In the genomic region with DNA sequence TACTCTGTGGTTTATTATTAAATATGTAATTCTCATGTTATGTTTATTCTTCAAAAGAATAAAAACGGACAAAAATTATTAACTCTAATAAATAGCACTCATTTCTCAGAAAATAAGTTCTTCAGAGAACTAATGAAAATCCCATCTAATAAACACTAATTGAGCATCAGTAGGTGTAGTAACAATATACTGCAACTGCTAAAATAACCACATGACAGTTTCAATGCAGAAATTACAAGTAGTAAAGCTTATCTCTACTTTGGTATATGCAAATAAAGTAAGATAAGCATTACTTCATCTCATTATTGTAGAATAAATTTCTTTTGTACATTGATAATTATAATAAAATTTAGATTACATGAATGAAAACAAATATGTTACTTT, we compare ENCODE assay signal across 14 cellular contexts. TPM values are rescaled to one million over a fixed set of nuclear protein-coding genes. Genes with fewer than 3 reads are reported as not detected.
DNase-seq lines count a peak whose midpoint lies in the region; ATAC-seq and TF ChIP-seq lines count a peak whose summit lies in the region.
"Had no signal": no experiment of that assay in that cellular context is flagged by ENCODE, and none has a peak within 500 bp of the region (broad histone marks: within the 10 kb centered on the region; RNA-seq: fewer than 3 reads in every experiment).

No MANE protein-coding gene starts in this region.

- H3K27me3 Mint-ChIP-seq in CD4-positive, alpha-beta memory T cell: no peaks in the 10 kb centered on the region

- H3K79me2 ChIP-seq in KMS-11 (ENCODE audit: insufficient read depth, low read depth): no peaks in the 10 kb centered on the region

- H3K4me3 ChIP-seq in KMS-11 (IDR thresholded peaks at IDR 0.05; ENCODE audit: insufficient read depth, low read depth, low read length) (no peak overlapping the region), lower lobe of right lung (no peak overlapping the region)
- no peak overlapping the region for H3K4me3 ChIP-seq in CD4-positive, alpha-beta memory T cell (ENCODE audit: low read length in 2 of 2)
- H3K4me3 ChIP-seq: ascending aorta; BLaER1 treated with 17β-estradiol and CSF1 and Interleukin-3, amounts not matched to agents 10 nM and 100 nM; SK-N-MC had no signal

- H3K36me3 Mint-ChIP-seq in CD4-positive, alpha-beta memory T cell: no peaks in the 10 kb centered on the region

- peak; percentile 84 for ATAC-seq in GM18873 (IDR thresholded peaks at IDR 0.05; ENCODE audit: low FRiP score, unreplicated experiment)
- ATAC-seq in GM21529 (IDR thresholded peaks at IDR 0.05; ENCODE audit: unreplicated experiment): peak; percentile 81
- ATAC-seq in HG03045 (IDR thresholded peaks at IDR 0.05; ENCODE audit: unreplicated experiment): peak; percentile 72
- no peak for ATAC-seq in lower lobe of right lung

- no peak overlapping the region for H3K27ac Mint-ChIP-seq in CD4-positive, alpha-beta memory T cell

- CTCF ChIA-PET in CD4-positive, alpha-beta memory T cell (lab: Charles Lee; ENCODE audit: partially characterized antibody): no interaction called here

- H3K27me3 ChIP-seq in KMS-11 (ENCODE audit: insufficient read depth, low read depth) (no peaks in the 10 kb centered on the region), lower lobe of right lung (ENCODE audit: low read depth) (no peaks in the 10 kb centered on the region)
- no peaks in the 10 kb centered on the region for H3K27me3 ChIP-seq in CD4-positive, alpha-beta memory T cell (ENCODE audit: insufficient read depth, low read length)
- H3K27me3 ChIP-seq: ascending aorta; BLaER1 treated with 17β-estradiol and CSF1 and Interleukin-3, amounts not matched to agents 10 nM and 100 nM had no signal

- DNase-seq in CD4-positive, alpha-beta memory T cell: no peak
- no peak for DNase-seq in lower lobe of right lung
- DNase-seq in midbrain (lab: John Stamatoyannopoulos, UW): no peak
- DNase-seq in NCI-H2029 treated with DMSO at 0.1 percent for 48 hours (lab: John Stamatoyannopoulos, UW): no peak
- DNase-seq: activated T-cell treated with anti-CD3 and anti-CD28 coated beads, Interleukin-2, amount 50 U/mL, for 4 hours; glutamatergic neuron; NCI-H1694 treated with DMSO at 0.1 percent for 48 hours had no signal

- TF ChIP-seq CTCF in KMS-11 (conservative IDR thresholded peaks at IDR 0.05; ENCODE audit: low read depth, low read length) (no peak), lower lobe of right lung (IDR thresholded peaks at IDR 0.05) (no peak)

- H3K4me2 ChIP-seq in KMS-11: peak overlapping the region; percentile 69
- H3K4me2 ChIP-seq: BLaER1 treated with 17β-estradiol and CSF1 and Interleukin-3, amounts not matched to agents 10 nM and 100 nM had no signal

- no peaks in the 10 kb centered on the region for H3K9me3 Mint-ChIP-seq in CD4-positive, alpha-beta memory T cell
- H3K9me3 Mint-ChIP-seq: activated T-cell treated with anti-CD3 and anti-CD28 coated beads, Interleukin-2, amount 50 U/mL, for 4 hours had no signal

- H3K27ac ChIP-seq in KMS-11: peak overlapping the region; percentile 95
- no peak overlapping the region for H3K27ac ChIP-seq in CD4-positive, alpha-beta memory T cell (ENCODE audit: low read depth, low read length)
- no peak overlapping the region for H3K27ac ChIP-seq in lower lobe of right lung
- H3K27ac ChIP-seq: BLaER1 treated with 17β-estradiol and CSF1 and Interleukin-3, amounts not matched to agents 10 nM and 100 nM; SK-N-MC had no signal

- no peaks in the 10 kb centered on the region for H4K20me1 ChIP-seq in KMS-11 (ENCODE audit: insufficient read depth)
- H4K20me1 ChIP-seq: BLaER1 treated with 17β-estradiol and CSF1 and Interleukin-3, amounts not matched to agents 10 nM and 100 nM had no signal

- intact Hi-C loops in CD4-positive, alpha-beta memory T cell (cut with micrococcal nuclease): no loop called here
- intact Hi-C loops in lower lobe of right lung (cut with DNase I): no loop called here

- H3K9me3 ChIP-seq in CD4-positive, alpha-beta memory T cell (ENCODE audit: control insufficient read depth in 1 of 2, low read length in 2 of 2): no peaks in the 10 kb centered on the region
- H3K9me3 ChIP-seq in lower lobe of right lung: no peaks in the 10 kb centered on the region
- H3K9me3 ChIP-seq: ascending aorta; BLaER1 treated with 17β-estradiol and CSF1 and Interleukin-3, amounts not matched to agents 10 nM and 100 nM had no signal

- H3K4me3 Mint-ChIP-seq in CD4-positive, alpha-beta memory T cell: no peak overlapping the region
- H3K4me3 Mint-ChIP-seq: activated T-cell treated with anti-CD3 and anti-CD28 coated beads, Interleukin-2, amount 50 U/mL, for 4 hours had no signal

- POLR2A ChIA-PET in CD4-positive, alpha-beta memory T cell (lab: Charles Lee; ENCODE audit: partially characterized antibody): interaction anchor here (0.8 kb wide), 1 partner anchor 1108 kb away, joined by 3 read pairs; no protein-coding TSS in a partner anchor

- peak overlapping the region; percentile 63; the same call in 1 of the 2 replicates for H3K9ac ChIP-seq in KMS-11
- H3K9ac ChIP-seq: BLaER1 treated with 17β-estradiol and CSF1 and Interleukin-3, amounts not matched to agents 10 nM and 100 nM had no signal

- peaks cover 62% of the 10 kb centered on the region for H3K4me1 ChIP-seq in KMS-11 (ENCODE audit: low read depth, poor library complexity, severe bottlenecking)
- no peaks in the 10 kb centered on the region for H3K4me1 ChIP-seq in CD4-positive, alpha-beta memory T cell (ENCODE audit: insufficient read depth, low read length)
- no peaks in the 10 kb centered on the region for H3K4me1 ChIP-seq in lower lobe of right lung
- H3K4me1 ChIP-seq: BLaER1 treated with 17β-estradiol and CSF1 and Interleukin-3, amounts not matched to agents 10 nM and 100 nM had no signal

- H3K36me3 ChIP-seq in KMS-11 (ENCODE audit: insufficient read depth): no peaks in the 10 kb centered on the region
- H3K36me3 ChIP-seq in CD4-positive, alpha-beta memory T cell (ENCODE audit: insufficient read depth, low read length): no peaks in the 10 kb centered on the region
- H3K36me3 ChIP-seq in lower lobe of right lung: no peaks in the 10 kb centered on the region
- H3K36me3 ChIP-seq: ascending aorta; BLaER1 treated with 17β-estradiol and CSF1 and Interleukin-3, amounts not matched to agents 10 nM and 100 nM had no signal

- no peak overlapping the region for H2AFZ ChIP-seq in KMS-11 (ENCODE audit: low read depth)

- no peaks in the 10 kb centered on the region for H3K4me1 Mint-ChIP-seq in CD4-positive, alpha-beta memory T cell

RNA-seq across cellular contexts. Expression of a gene that starts 56.4 kb away (rescaled TPM):
- not detected for total RNA-seq in CD4-positive, alpha-beta memory T cell
- not detected for polyA plus RNA-seq in CD4-positive, alpha-beta memory T cell
- total RNA-seq in lower lobe of right lung: 2.5 TPM

Comparison
In these comparisons a context has a peak if more than half of its experiments do, and no peak if none do; other contexts are left out.
1. ATAC-seq: peak in GM18873 (single experiment), GM21529 (single experiment) and HG03045 (single experiment); none in lower lobe of right lung (0 of 2).